Comparison of ENCODE assay signal across 8 cellular contexts in the genomic region with DNA sequence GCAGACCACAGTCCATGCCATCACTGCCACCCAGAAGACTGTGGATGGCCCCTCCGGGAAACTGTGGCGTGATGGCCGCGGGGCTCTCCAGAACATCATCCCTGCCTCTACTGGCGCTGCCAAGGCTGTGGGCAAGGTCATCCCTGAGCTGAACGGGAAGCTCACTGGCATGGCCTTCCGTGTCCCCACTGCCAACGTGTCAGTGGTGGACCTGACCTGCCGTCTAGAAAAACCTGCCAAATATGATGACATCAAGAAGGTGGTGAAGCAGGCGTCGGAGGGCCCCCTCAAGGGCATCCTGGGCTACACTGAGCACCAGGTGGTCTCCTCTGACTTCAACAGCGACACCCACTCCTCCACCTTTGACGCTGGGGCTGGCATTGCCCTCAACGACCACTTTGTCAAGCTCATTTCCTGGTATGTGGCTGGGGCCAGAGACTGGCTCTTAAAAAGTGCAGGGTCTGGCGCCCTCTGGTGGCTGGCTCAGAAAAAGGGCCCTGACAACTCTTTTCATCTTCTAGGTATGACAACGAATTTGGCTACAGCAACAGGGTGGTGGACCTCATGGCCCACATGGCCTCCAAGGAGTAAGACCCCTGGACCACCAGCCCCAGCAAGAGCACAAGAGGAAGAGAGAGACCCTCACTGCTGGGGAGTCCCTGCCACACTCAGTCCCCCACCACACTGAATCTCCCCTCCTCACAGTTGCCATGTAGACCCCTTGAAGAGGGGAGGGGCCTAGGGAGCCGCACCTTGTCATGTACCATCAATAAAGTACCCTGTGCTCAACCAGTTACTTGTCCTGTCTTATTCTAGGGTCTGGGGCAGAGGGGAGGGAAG. TPM values are rescaled to one million over a fixed set of nuclear protein-coding genes. Genes with fewer than 3 reads are reported as not detected.
DNase-seq lines count a peak whose midpoint lies in the region; ATAC-seq and TF ChIP-seq lines count a peak whose summit lies in the region.
"Not testable (repeated sequence)": the region's sequence is repeated elsewhere in the genome, so short reads cannot be mapped to it uniquely, and the experiment has no call there.

No MANE protein-coding gene starts in this region.

- H3K79me2 ChIP-seq in MM.1S (ENCODE audit: low read length) (peaks cover 38% of the 10 kb centered on the region), PC-3 (ENCODE audit: low read length) (peaks cover 46% of the 10 kb centered on the region)

- TF ChIP-seq POLR2A in sigmoid colon (IDR thresholded peaks at IDR 0.05): not testable (repeated sequence)

- peak overlapping the region; percentile 99 for H3K4me3 Mint-ChIP-seq in activated CD8-positive, alpha-beta T cell treated with anti-CD3 and anti-CD28 coated beads, Interleukin-2, amount 10 ng/mL, durations not matched to agents 7 days and 5 days

- DNase-seq in ELR (ENCODE audit: low read depth) (peak; percentile 91), MM.1S (peak; percentile 82), PC-3 (peak; percentile 67), cerebellar cortex (ENCODE audit: low spot score) (peak; percentile 87), inferior parietal cortex (ENCODE audit: extremely low spot score) (peak; percentile 81), sigmoid colon (peak; percentile 92), upper lobe of right lung (peak; percentile 88)
- DNase-seq in activated CD8-positive, alpha-beta T cell treated with anti-CD3 and anti-CD28 coated beads, Interleukin-2, amount 10 ng/mL, durations not matched to agents 7 days and 5 days: peak; percentile 92

- peak overlapping the region; percentile 100 for H3K27ac Mint-ChIP-seq in activated CD8-positive, alpha-beta T cell treated with anti-CD3 and anti-CD28 coated beads, Interleukin-2, amount 10 ng/mL, durations not matched to agents 7 days and 5 days

- peaks cover 72% of the 10 kb centered on the region for H3K4me1 Mint-ChIP-seq in activated CD8-positive, alpha-beta T cell treated with anti-CD3 and anti-CD28 coated beads, Interleukin-2, amount 10 ng/mL, durations not matched to agents 7 days and 5 days (ENCODE audit: low read depth)

- H3K36me3 Mint-ChIP-seq in activated CD8-positive, alpha-beta T cell treated with anti-CD3 and anti-CD28 coated beads, Interleukin-2, amount 10 ng/mL, durations not matched to agents 7 days and 5 days (ENCODE audit: low read depth): peaks cover 69% of the 10 kb centered on the region

- not testable (repeated sequence) for H3K36me3 ChIP-seq in MM.1S (replicated peaks; ENCODE audit: insufficient read depth, low read length)
- H3K36me3 ChIP-seq in PC-3 (ENCODE audit: low read depth, low read length) (peaks cover 34% of the 10 kb centered on the region), sigmoid colon (peaks cover 21 to 46% (median 28%) of the 10 kb centered on the region in 4 donors), upper lobe of right lung (peaks cover 47% of the 10 kb centered on the region)

- H3K4me3 ChIP-seq in MM.1S (ENCODE audit: low read length); sigmoid colon; upper lobe of right lung: not testable (repeated sequence)
- H3K4me3 ChIP-seq in PC-3 (ENCODE audit: low read length): peak overlapping the region; percentile 97; the same call in 1 of the 2 replicates

- H4K20me1 ChIP-seq in MM.1S (ENCODE audit: insufficient read depth, low read length) (peaks cover 33% of the 10 kb centered on the region), PC-3 (ENCODE audit: low read length) (peaks cover 42% of the 10 kb centered on the region)

- H3K9me3 ChIP-seq in MM.1S (replicated peaks; ENCODE audit: insufficient read depth, low read length); PC-3 (ENCODE audit: low read length); sigmoid colon; upper lobe of right lung: not testable (repeated sequence)

- H3F3A ChIP-seq in MM.1S (ENCODE audit: insufficient read depth, low read length): peaks cover 69% of the 10 kb centered on the region
- peaks cover 22% of the 10 kb centered on the region for H3F3A ChIP-seq in PC-3 (ENCODE audit: low read length, unreplicated experiment)

- not testable (repeated sequence) for H3K9me2 ChIP-seq in MM.1S (replicated peaks; ENCODE audit: insufficient read depth, low read length); PC-3 (replicated peaks; ENCODE audit: low read length)

- not testable (repeated sequence) for ATAC-seq in PC-3; activated CD8-positive, alpha-beta T cell treated with anti-CD3 and anti-CD28 coated beads, Interleukin-2, amount 10 ng/mL, durations not matched to agents 7 days and 5 days; upper lobe of right lung

- H3K4me2 ChIP-seq in MM.1S (ENCODE audit: low read depth, low read length): not testable (repeated sequence)
- peak overlapping the region; percentile 99; the same call in 1 of the 2 replicates for H3K4me2 ChIP-seq in PC-3 (ENCODE audit: low read length)

- H3K27ac ChIP-seq in MM.1S (ENCODE audit: low read length); PC-3 (ENCODE audit: low read length): not testable (repeated sequence)
- H3K27ac ChIP-seq in sigmoid colon (peak overlapping the region; percentile 97 to 98 (median 98)), upper lobe of right lung (peak overlapping the region; percentile 39)

- not testable (repeated sequence) for H3K27me3 Mint-ChIP-seq in activated CD8-positive, alpha-beta T cell treated with anti-CD3 and anti-CD28 coated beads, Interleukin-2, amount 10 ng/mL, durations not matched to agents 7 days and 5 days (ENCODE audit: low read depth)

- WGBS in sigmoid colon, 2 donors: 27 to 41% methylated on average over 17 of the region's 17 CpGs

- POLR2A ChIA-PET in PC-3 (lab: Charles Lee; ENCODE audit: unreplicated experiment): not testable (repeated sequence)
- POLR2A ChIA-PET in activated CD8-positive, alpha-beta T cell treated with anti-CD3 and anti-CD28 coated beads, Interleukin-2, amount 10 ng/mL, durations not matched to agents 7 days and 5 days (lab: Charles Lee): interaction anchor here (0.7 to 7.2 kb wide), 9 partner anchors 14 to 113 kb away, joined by 3 to 74 read pairs (median 5); partner anchors contain the start of genes MRPL51 and VAMP1

- CTCF ChIA-PET in PC-3 (lab: Charles Lee): not testable (repeated sequence)
- CTCF ChIA-PET in activated CD8-positive, alpha-beta T cell treated with anti-CD3 and anti-CD28 coated beads, Interleukin-2, amount 10 ng/mL, durations not matched to agents 7 days and 5 days (lab: Charles Lee): interaction anchor here (0.6 to 8.3 kb wide), 51 partner anchors 9 to 323 kb away, joined by 3 to 97 read pairs (median 4); partner anchors contain the start of genes CD27, CDCA3, COPS7A and MRPL51

- H2AFZ ChIP-seq in MM.1S (ENCODE audit: low read length); PC-3 (ENCODE audit: low read length): not testable (repeated sequence)

- TSS peak; percentile 53 for BruUV-seq in PC-3 (replicated peaks; lab: Mats Ljungman, UMichigan)

- not testable (repeated sequence) for TF ChIP-seq EP300 in sigmoid colon (IDR thresholded peaks at IDR 0.05)

- H3K9ac ChIP-seq in MM.1S (ENCODE audit: low read length); PC-3 (ENCODE audit: low read length): not testable (repeated sequence)

- H3K9me3 Mint-ChIP-seq in activated CD8-positive, alpha-beta T cell treated with anti-CD3 and anti-CD28 coated beads, Interleukin-2, amount 10 ng/mL, durations not matched to agents 7 days and 5 days (ENCODE audit: insufficient read depth): not testable (repeated sequence)

- peak; percentile 68 for TF ChIP-seq CTCF in MM.1S (IDR thresholded peaks at IDR 0.05; ENCODE audit: low read length)
- peak; percentile 59 for TF ChIP-seq CTCF in PC-3 (conservative IDR thresholded peaks at IDR 0.05; ENCODE audit: low read depth, low read length)
- TF ChIP-seq CTCF in sigmoid colon (IDR thresholded peaks at IDR 0.05): peak; percentile 72 to 93 (median 89)
- TF ChIP-seq CTCF in upper lobe of right lung (IDR thresholded peaks at IDR 0.05): peak; percentile 89

- intact Hi-C loops in PC-3 (cut with micrococcal nuclease): loop anchor here (2.0 kb wide), 1 partner anchor 43 kb away; the partner anchor contains the start of gene NCAPD2
- intact Hi-C loops in sigmoid colon (cut with DNase I): loop anchor here (1.0 to 2.0 kb wide), 3 partner anchors 67 to 208 kb away; partner anchors contain the start of gene VAMP1
- intact Hi-C loops in upper lobe of right lung (cut with DNase I): not testable (repeated sequence)

- H3K4me1 ChIP-seq in MM.1S (ENCODE audit: low read length): not testable (repeated sequence)
- H3K4me1 ChIP-seq in PC-3 (ENCODE audit: insufficient read depth, low read length) (peaks cover 34% of the 10 kb centered on the region), sigmoid colon (peaks cover 0 to 71% (median 54%) of the 10 kb centered on the region in 4 donors), upper lobe of right lung (peaks cover 47% of the 10 kb centered on the region)

- H3K27me3 ChIP-seq in MM.1S (replicated peaks; ENCODE audit: insufficient read depth, low read length); PC-3 (ENCODE audit: low read length); sigmoid colon; upper lobe of right lung: not testable (repeated sequence)

RNA-seq across cellular contexts. Expression of gene GAPDH, which starts 3.5 kb away (rescaled TPM):
- total RNA-seq in PC-3 (2014; rRNA removed) (6,976 and 7,326 TPM in 2 replicates), sigmoid colon (1,000 to 10,000 TPM; 1,653 to 2,501 (median 2,098) TPM), upper lobe of right lung (736 TPM)
- 1,000 to 10,000 TPM; 6,175 to 6,471 TPM for total RNA-seq in activated CD8-positive, alpha-beta T cell treated with anti-CD3 and anti-CD28 coated beads, Interleukin-2, amount 10 ng/mL, durations not matched to agents 7 days and 5 days
- 1,000 to 10,000 TPM; 2,564 to 3,219 (median 3,101) TPM for polyA plus RNA-seq in sigmoid colon

RNA-seq across cellular contexts. Expression of gene IFFO1, which starts 18.0 kb away (rescaled TPM):
- total RNA-seq in PC-3 (2014; rRNA removed) (0.11 and 1.0 TPM in 2 replicates), sigmoid colon (10 to 100 TPM; 15.3 to 34.3 (median 22.7) TPM), upper lobe of right lung (23.5 TPM)
- 10 to 100 TPM; 24.9 to 25.5 TPM for total RNA-seq in activated CD8-positive, alpha-beta T cell treated with anti-CD3 and anti-CD28 coated beads, Interleukin-2, amount 10 ng/mL, durations not matched to agents 7 days and 5 days
- polyA plus RNA-seq in sigmoid colon: 10 to 100 TPM in 1 of 3 donors, 1 to 10 TPM in 2; 1.8 to 14.0 (median 4.2) TPM

RNA-seq across cellular contexts. Expression of gene NOP2, which starts 30.3 kb away (rescaled TPM):
- total RNA-seq in PC-3 (2014; rRNA removed) (63.3 and 83.8 TPM in 2 replicates), sigmoid colon (10 to 100 TPM in 3 of 4 donors, 1 to 10 TPM in 1; 6.1 to 30.1 (median 23.2) TPM), upper lobe of right lung (32.2 TPM)
- 10 to 100 TPM; 84.2 to 87.6 TPM for total RNA-seq in activated CD8-positive, alpha-beta T cell treated with anti-CD3 and anti-CD28 coated beads, Interleukin-2, amount 10 ng/mL, durations not matched to agents 7 days and 5 days
- polyA plus RNA-seq in sigmoid colon: 10 to 100 TPM in 1 of 3 donors, 1 to 10 TPM in 2; 6.2 to 39.2 (median 7.8) TPM

RNA-seq across cellular contexts. Expression of gene NCAPD2, which starts 43.9 kb away (rescaled TPM):
- total RNA-seq in PC-3 (2014; rRNA removed) (105 TPM in 2 replicates), sigmoid colon (10 to 100 TPM; 11.8 to 89.5 (median 12.6) TPM), upper lobe of right lung (26.7 TPM)
- total RNA-seq in activated CD8-positive, alpha-beta T cell treated with anti-CD3 and anti-CD28 coated beads, Interleukin-2, amount 10 ng/mL, durations not matched to agents 7 days and 5 days: 100 to 1,000 TPM; 195 to 201 TPM
- polyA plus RNA-seq in sigmoid colon: 10 to 100 TPM in 2 of 3 donors, 1 to 10 TPM in 1; 9.0 to 35.8 (median 13.6) TPM

RNA-seq across cellular contexts. Expression of gene MRPL51, which starts 44.7 kb away (rescaled TPM):
- total RNA-seq in PC-3 (2014; rRNA removed): 135 and 157 TPM in 2 replicates
- total RNA-seq in activated CD8-positive, alpha-beta T cell treated with anti-CD3 and anti-CD28 coated beads, Interleukin-2, amount 10 ng/mL, durations not matched to agents 7 days and 5 days: 100 to 1,000 TPM; 217 to 228 TPM
- total RNA-seq in sigmoid colon: 100 to 1,000 TPM in 2 of 4 donors, 10 to 100 TPM in 2; 52.9 to 113 (median 92.1) TPM
- 100 to 1,000 TPM; 119 to 142 (median 135) TPM for polyA plus RNA-seq in sigmoid colon
- 114 TPM for total RNA-seq in upper lobe of right lung
